Comparison of ENCODE assay signal across 16 cellular contexts in genomic region chr4:108287834-108288413, GRCh38.
DNase-seq lines count a peak whose midpoint lies in the region; ATAC-seq, FAIRE-seq and TF ChIP-seq lines count a peak whose summit lies in the region.
"Had no signal": no experiment of that assay in that cellular context is flagged by ENCODE, and none has a peak within 500 bp of the region (broad histone marks: within the 10 kb centered on the region; RNA-seq: fewer than 3 reads in every experiment).

No MANE protein-coding gene starts in this region.

- H3K4me1 Mint-ChIP-seq in activated T-cell treated with anti-CD3 and anti-CD28 coated beads, Interleukin-2, amount 50 U/mL, for 72 hours (ENCODE audit: low read depth) = peaks cover 18% of the 10 kb centered on the region

- no peaks in the 10 kb centered on the region for H3K36me3 Mint-ChIP-seq in activated T-cell treated with anti-CD3 and anti-CD28 coated beads, Interleukin-2, amount 50 U/mL, for 72 hours (ENCODE audit: insufficient read depth in 2 of 2)

- H3K9me1 ChIP-seq in K562 (ENCODE audit: control insufficient read depth, insufficient read depth, low read length) = no peaks in the 10 kb centered on the region

- H3K9me3 ChIP-seq in HEK293 (ENCODE audit: control insufficient read depth, insufficient read depth, low read depth, low read length) (no peaks in the 10 kb centered on the region), K562 (replicated peaks; ENCODE audit: control insufficient read depth, insufficient read depth, low read depth, low read length) (no peaks in the 10 kb centered on the region)
- H3K9me3 ChIP-seq: Caco-2, SJCRH30 had no signal

- H3K9me3 Mint-ChIP-seq in activated T-cell treated with anti-CD3 and anti-CD28 coated beads, Interleukin-2, amount 50 U/mL, for 72 hours = no peaks in the 10 kb centered on the region

- no peak overlapping the region for H3K4me3 ChIP-seq in HEK293 (ENCODE audit: low read depth, low read length)
- no peak overlapping the region for H3K4me3 ChIP-seq in K562
- no peak overlapping the region for H3K4me3 ChIP-seq in H7 (ENCODE audit: insufficient read depth, low read depth, low read length)
- H3K4me3 ChIP-seq: SJCRH30 had no signal

- DNase-seq in ELR (ENCODE audit: low read depth) (peak; percentile 2), NCI-H1417 treated with DMSO at 0.1 percent for 48 hours (lab: John Stamatoyannopoulos, UW) (peak; percentile 45), K562 (ENCODE audit: extremely low read depth in 1 of 4, low spot score in 3 of 4) (no peak), H7 (no peak), NCI-H774 (lab: John Stamatoyannopoulos, UW) (no peak)
- no peak for DNase-seq in activated T-cell treated with anti-CD3 and anti-CD28 coated beads, Interleukin-2, amount 50 U/mL, for 72 hours
- DNase-seq: Caco-2; DMS153; Karpas-422; NCI-H1436; NCI-H2029; NCI-H510A treated with DMSO at 0.1 percent for 48 hours; NK-92 treated with Interleukin-12 subunit alpha and Interleukin-12 subunit beta, amount 100 ng/mL, for 24 hours; OCI-M1; SJCRH30 had no signal

- TF ChIP-seq POLR2A in K562 (conservative IDR thresholded peaks at IDR 0.05) = no peak

- H3K27ac Mint-ChIP-seq in activated T-cell treated with anti-CD3 and anti-CD28 coated beads, Interleukin-2, amount 50 U/mL, for 72 hours = no peak overlapping the region

- 0% methylated on average over 1 of the region's 1 CpG for WGBS in K562 (ENCODE audit: insufficient coverage, low coverage, missing lambda C conversion rate)

- in situ Hi-C loops in K562 (cut with MboI) = no loop called here

- no peaks in the 10 kb centered on the region for H3K36me3 ChIP-seq in HEK293 (ENCODE audit: control insufficient read depth in 2 of 2, insufficient read depth in 1 of 2, low read length in 2 of 2)
- no peaks in the 10 kb centered on the region for H3K36me3 ChIP-seq in K562 (ENCODE audit: control insufficient read depth, insufficient read depth, low read length)
- no peaks in the 10 kb centered on the region for H3K36me3 ChIP-seq in H7 (replicated peaks; ENCODE audit: control insufficient read depth, insufficient read depth, low read length)
- H3K36me3 ChIP-seq: SJCRH30 had no signal

- TF ChIP-seq RAD21 in K562 (CRISPR knock-in tag; conservative IDR thresholded peaks at IDR 0.05 in 1 of 2, IDR thresholded peaks at IDR 0.05 in 1 of 2) = no peak

- POLR2A ChIA-PET in HEK293 (lab: Yijun Ruan, JAX) (no interaction called here), K562 (lab: Yijun Ruan, JAX) (no interaction called here)

- no peak overlapping the region for H3K4me3 Mint-ChIP-seq in activated T-cell treated with anti-CD3 and anti-CD28 coated beads, Interleukin-2, amount 50 U/mL, for 72 hours

- H3K27me3 Mint-ChIP-seq in activated T-cell treated with anti-CD3 and anti-CD28 coated beads, Interleukin-2, amount 50 U/mL, for 72 hours (ENCODE audit: low read depth) = no peaks in the 10 kb centered on the region

- ATAC-seq in K562 = no peak
- no peak for ATAC-seq in activated T-cell treated with anti-CD3 and anti-CD28 coated beads, Interleukin-2, amount 50 U/mL, for 72 hours (replicated peaks in 1 of 2)

- TF ChIP-seq CTCF in HEK293 (tag by site-specific recombination; IDR thresholded peaks at IDR 0.05) (no peak), K562 (IDR thresholded peaks at IDR 0.05 in 2 of 3, conservative IDR thresholded peaks at IDR 0.05 in 1 of 3; ENCODE audit: insufficient read depth in 2 of 3, low read depth in 1 of 3, low read length in 3 of 3) (no peak)

- no peak for TF ChIP-seq EP300 in K562 (IDR thresholded peaks at IDR 0.05; ENCODE audit: low read length)

- H3K4me2 ChIP-seq in K562 (ENCODE audit: insufficient read depth, low read length) = no peak overlapping the region

- H3K79me2 ChIP-seq in K562 (ENCODE audit: control insufficient read depth, insufficient read depth, low read length) = no peaks in the 10 kb centered on the region

- no peak for FAIRE-seq in K562 (lab: Jason Lieb, UNC)

- H3K27me3 ChIP-seq in K562 (ENCODE audit: control insufficient read depth in 2 of 2, insufficient read depth in 2 of 2, low read length in 2 of 2) (no peaks in the 10 kb centered on the region; a peak in 1 of 5 replicates), H7 (ENCODE audit: control insufficient read depth, insufficient read depth, low read length) (no peaks in the 10 kb centered on the region)
- H3K27me3 ChIP-seq: SJCRH30 had no signal

- no peak overlapping the region for H3K27ac ChIP-seq in HEK293 (ENCODE audit: extremely low read depth, low read depth, low read length)
- no peak overlapping the region for H3K27ac ChIP-seq in K562 (ENCODE audit: extremely low read depth, low read depth, low read length)
- H3K27ac ChIP-seq: SJCRH30 had no signal

- H4K20me1 ChIP-seq in K562 (replicated peaks; ENCODE audit: control insufficient read depth, insufficient read depth, low read length) = no peaks in the 10 kb centered on the region

- intact Hi-C loops in K562 (cut with micrococcal nuclease) = no loop called here

- CTCF ChIA-PET in HEK293 (lab: Yijun Ruan, JAX) = no interaction called here
- CTCF ChIA-PET in K562 (lab: Yijun Ruan, JAX; ENCODE audit: low intra/inter-chr PET ratio) = no interaction called here

- H3K4me1 ChIP-seq in HEK293 (ENCODE audit: control insufficient read depth, insufficient read depth, low read length) (no peaks in the 10 kb centered on the region), K562 (replicated peaks in 1 of 2; ENCODE audit: control insufficient read depth in 2 of 2, insufficient read depth in 2 of 2, low read length in 2 of 2) (no peaks in the 10 kb centered on the region)
- H3K4me1 ChIP-seq: Caco-2, SJCRH30 had no signal

- no peak overlapping the region for H3K9ac ChIP-seq in K562 (ENCODE audit: insufficient read depth in 1 of 2, low read depth in 2 of 2, low read length in 2 of 2)

- BruUV-seq in K562 (replicated peaks; lab: Mats Ljungman, UMichigan) = no TSS peak

- no peak overlapping the region for H2AFZ ChIP-seq in K562 (ENCODE audit: low read depth, low read length)

TF ChIP-seq in HEK293, 187 proteins besides CTCF, POLR2A, EP300 and RAD21 (continues in another document):
- peak; percentile 53 for TF ChIP-seq WT1 (tag by site-specific recombination; IDR thresholded peaks at IDR 0.05)
- TF ChIP-seq TCF7L2 (IDR thresholded peaks at IDR 0.05; ENCODE audit: borderline replicate concordance, low read depth, low read length) = peak; percentile 88
- peak; percentile 73; the same call in 1 of the 2 replicates for TF ChIP-seq ZNF843 (tag by site-specific recombination; IDR thresholded peaks at IDR 0.05)
- TF ChIP-seq ZNF704 (tag by site-specific recombination; IDR thresholded peaks at IDR 0.05) = no peak
- TF ChIP-seq ZNF354C (tag by site-specific recombination; IDR thresholded peaks at IDR 0.05; ENCODE audit: borderline replicate concordance, low read depth) = no peak
- no peak for TF ChIP-seq ZNF121 (tag by site-specific recombination; IDR thresholded peaks at IDR 0.05)

TF ChIP-seq in K562, 482 proteins besides CTCF, POLR2A, EP300 and RAD21:
- TF ChIP-seq TCF3 (CRISPR knock-in tag; IDR thresholded peaks at IDR 0.05) = no peak
- TF ChIP-seq CAMTA2 (CRISPR knock-in tag; conservative IDR thresholded peaks at IDR 0.05) = no peak
- TF ChIP-seq PKNOX1 (IDR thresholded peaks at IDR 0.05) = peak; percentile 26; the same call in 1 of the 2 replicates

Comparison
In these comparisons a context has a peak if more than half of its experiments do, and no peak if none do; other contexts are left out.
1. DNase-seq: peak in ELR (single experiment) and NCI-H1417 treated with DMSO at 0.1 percent for 48 hours (single experiment); none in K562 (0 of 4), activated T-cell treated with anti-CD3 and anti-CD28 coated beads, Interleukin-2, amount 50 U/mL, for 72 hours (0 of 2), H7 (single experiment) and NCI-H774 (single experiment).